In the genomic region with DNA sequence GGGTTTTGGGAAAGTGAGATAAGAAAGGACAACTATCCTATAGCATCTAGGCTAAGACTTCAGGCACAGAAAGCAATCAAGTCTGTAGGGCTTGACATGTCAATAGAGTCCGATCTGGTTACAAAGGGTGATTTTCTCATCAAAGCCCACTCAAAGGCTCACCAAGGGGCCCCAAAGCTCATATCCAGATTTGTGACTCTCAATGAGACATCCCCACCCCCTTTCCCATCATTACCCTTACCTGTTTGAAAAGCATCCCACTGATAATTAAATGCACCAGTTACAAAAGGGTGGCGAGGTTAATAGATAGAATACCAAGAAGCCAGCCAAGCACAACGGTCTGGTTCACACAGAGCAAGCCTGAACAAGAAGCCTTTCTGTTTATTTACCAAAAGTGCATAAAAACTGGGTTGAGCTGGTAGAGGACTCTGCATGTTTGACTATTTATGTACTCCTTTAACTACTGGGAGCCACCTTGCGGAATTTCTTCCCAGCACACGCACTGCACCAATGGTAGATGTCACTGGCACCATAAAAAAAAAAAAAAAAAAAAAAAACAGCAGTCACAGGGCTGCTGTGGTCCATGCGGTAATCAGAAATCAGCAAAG, we compare ENCODE assay signal across 12 cellular contexts. TPM values are rescaled to one million over a fixed set of nuclear protein-coding genes. Genes with fewer than 3 reads are reported as not detected.
A peak's percentile ranks its signal among the peaks of the same experiment; 100 is the strongest.
DNase-seq lines count a peak whose midpoint lies in the region; ATAC-seq and TF ChIP-seq lines count a peak whose summit lies in the region.
"Had no signal": no experiment of that assay in that cellular context is flagged by ENCODE, and none has a peak within 500 bp of the region (broad histone marks: within the 10 kb centered on the region; RNA-seq: fewer than 3 reads in every experiment).

No MANE protein-coding gene starts in this region.

- peaks cover 33% of the 10 kb centered on the region for H3K4me1 ChIP-seq in prostate gland (replicated peaks)

- peak; percentile 96 for DNase-seq in Caki2 (ENCODE audit: low read depth)
- peak; percentile 75 for DNase-seq in NCI-H526 treated with DMSO at 0.1 percent for 48 hours (lab: John Stamatoyannopoulos, UW)
- no peak for DNase-seq in epithelial cell of proximal tubule (ENCODE audit: low read depth)
- peak; percentile 72 for DNase-seq in prostate gland (ENCODE audit: low spot score)
- DNase-seq in HuH-7.5 (ENCODE audit: low spot score): no peak
- no peak for DNase-seq in GM19240 (ENCODE audit: insufficient read length, low spot score)
- no peak for DNase-seq in activated effector memory CD4-positive, alpha-beta T cell treated with anti-CD3 and anti-CD28 coated beads, Interleukin-2, amount 50 U/mL, for 16 hours
- DNase-seq: activated CD4-positive, alpha-beta memory T cell treated with anti-CD3 and anti-CD28 coated beads, Interleukin-2, amount 10 ng/mL, durations not matched to agents 7 days and 5 days; activated naive CD4-positive, alpha-beta T cell treated with anti-CD3 and anti-CD28 coated beads for 36 hours; effector memory CD4-positive, alpha-beta T cell; stimulated activated naive CD8-positive, alpha-beta T cell treated with anti-CD3 and anti-CD28 coated beads, Interleukin-15, Interleukin-2, amounts not matched to agents 100 U/mL and 50 U/mL, for 24 hours had no signal

- H3K27me3 ChIP-seq in prostate gland (replicated peaks; ENCODE audit: insufficient read depth): no peaks in the 10 kb centered on the region

- intact Hi-C loops in prostate gland (cut with DNase I): no loop called here

- H3K4me3 ChIP-seq in epithelial cell of proximal tubule (ENCODE audit: low read depth, low read length): no peak overlapping the region
- no peak overlapping the region for H3K4me3 ChIP-seq in prostate gland

- ATAC-seq in HG02798 (IDR thresholded peaks at IDR 0.05; ENCODE audit: poor library complexity, unreplicated experiment): no peak
- ATAC-seq: stimulated activated naive CD8-positive, alpha-beta T cell treated with anti-CD3 and anti-CD28 coated beads, Interleukin-15, Interleukin-2, amounts not matched to agents 100 U/mL and 50 U/mL, for 24 hours had no signal

- no peaks in the 10 kb centered on the region for H3K9me3 ChIP-seq in prostate gland

- in situ Hi-C loops in Caki2 (cut with HindIII; ENCODE audit: low pct_unique_long_range_greater_than_20kb, low sequenced_read_pairs): no loop called here

- TF ChIP-seq POLR2A in prostate gland (IDR thresholded peaks at IDR 0.05): no peak

- 39% methylated on average over 6 of the region's 6 CpGs for WGBS in prostate gland

- H3K36me3 ChIP-seq in prostate gland: no peaks in the 10 kb centered on the region

- peak overlapping the region; percentile 68 for H3K27ac ChIP-seq in prostate gland

- TF ChIP-seq CTCF in epithelial cell of proximal tubule (conservative IDR thresholded peaks at IDR 0.05; ENCODE audit: low read depth, low read length): peak; percentile 23
- peak in 2 of 4 experiments; percentile 24 to 33 for TF ChIP-seq CTCF in prostate gland (IDR thresholded peaks at IDR 0.05)

RNA-seq across cellular contexts. Expression of gene JAG1, which starts 6.1 kb away (rescaled TPM):
- total RNA-seq in Caki2 (2014; rRNA removed; shearing (Covaris generic); ENCODE audit: low replicate concordance): 142 and 148 TPM in 2 replicates
- total RNA-seq in epithelial cell of proximal tubule (26.3 and 42.8 TPM in 2 replicates), prostate gland (10 to 100 TPM; 46.5 to 72.3 TPM)

Comparison
In these comparisons a context has a peak if more than half of its experiments do, and no peak if none do; other contexts are left out.
1. DNase-seq: peak in Caki2 (single experiment), NCI-H526 treated with DMSO at 0.1 percent for 48 hours (single experiment) and prostate gland (single experiment); none in epithelial cell of proximal tubule (single experiment), HuH-7.5 (single experiment), GM19240 (single experiment) and activated effector memory CD4-positive, alpha-beta T cell treated with anti-CD3 and anti-CD28 coated beads, Interleukin-2, amount 50 U/mL, for 16 hours (single experiment).